ENCODE assay signal across 24 cellular contexts in genomic region chr12:29222200-29222599, GRCh38.
"Had no signal": no experiment of that assay in that cellular context is flagged by ENCODE, and none has a peak within 500 bp of the region (broad histone marks: within the 10 kb centered on the region; RNA-seq: fewer than 3 reads in every experiment).

No MANE protein-coding gene starts in this region.

- H3K36me3 ChIP-seq: esophagus squamous epithelium, gastrocnemius medialis, heart right ventricle, left lung, lower lobe of right lung had no signal

- H3K4me3 Mint-ChIP-seq: mesothelial cell of epicardium, naive B cell had no signal

- H3K36me3 Mint-ChIP-seq: naive B cell had no signal

- H3K9me3 ChIP-seq: esophagus squamous epithelium, gastrocnemius medialis, left lung, lower lobe of right lung, mucosa of descending colon had no signal

- H3K27me3 ChIP-seq: dorsolateral prefrontal cortex, esophagus squamous epithelium, gastrocnemius medialis, heart right ventricle, left lung had no signal

- H3K4me1 ChIP-seq: gastrocnemius medialis had no signal

- H3K4me3 ChIP-seq: coronary artery, dorsolateral prefrontal cortex, esophagus squamous epithelium, gastrocnemius medialis, heart right ventricle, left lung, lower lobe of right lung, mucosa of descending colon had no signal

- H3K27me3 Mint-ChIP-seq: naive B cell had no signal

- DNase-seq: dermis blood vessel endothelial cell; dorsolateral prefrontal cortex; effector CD4-positive, alpha-beta T cell; effector memory CD4-positive, alpha-beta T cell; erythroblast; esophagus squamous epithelium; foreskin fibroblast; foreskin melanocyte; gastrocnemius medialis; glutamatergic neuron; head of caudate nucleus; heart right ventricle; hippocampal formation; left cardiac atrium; left lung; left ventricle myocardium superior; lower lobe of right lung; mesenchymal stem cell; mucosa of descending colon; naive B cell had no signal

- H3K27ac ChIP-seq: coronary artery, dorsolateral prefrontal cortex, epithelial cell of prostate, esophagus squamous epithelium, gastrocnemius medialis, heart right ventricle, lower lobe of right lung had no signal

- H3K27ac Mint-ChIP-seq: mesothelial cell of epicardium, naive B cell had no signal

- ATAC-seq: esophagus mucosa, gastrocnemius medialis, heart right ventricle, left cardiac atrium, left lung, left ventricle myocardium superior, lower lobe of right lung, mucosa of descending colon had no signal

- H3K4me1 Mint-ChIP-seq: naive B cell had no signal
